Comparison of ENCODE assay signal across 38 cellular contexts in the genomic region with DNA sequence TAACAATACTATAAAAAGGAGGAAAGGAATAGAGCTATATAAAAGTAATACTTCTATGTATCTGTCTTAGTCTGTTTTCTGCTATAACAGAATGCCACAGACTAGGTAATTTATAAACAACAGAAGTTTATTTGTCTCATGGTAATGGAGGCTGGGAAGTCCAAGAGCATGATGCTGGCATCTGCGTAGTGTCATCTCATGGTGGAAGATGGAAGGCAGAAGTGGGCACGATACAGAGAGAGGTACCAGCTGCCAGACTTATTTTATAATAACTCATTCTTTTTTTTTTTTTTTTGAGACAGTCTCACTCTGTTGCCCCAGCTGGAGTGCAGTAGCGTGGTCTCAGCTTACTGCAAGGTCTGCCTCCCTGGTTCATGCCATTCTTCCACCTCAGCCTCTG. TPM values are rescaled to one million over a fixed set of nuclear protein-coding genes. Genes with fewer than 3 reads are reported as not detected.
DNase-seq lines count a peak whose midpoint lies in the region; ATAC-seq, FAIRE-seq and TF ChIP-seq lines count a peak whose summit lies in the region.
"Had no signal": no experiment of that assay in that cellular context is flagged by ENCODE, and none has a peak within 500 bp of the region (broad histone marks: within the 10 kb centered on the region; RNA-seq: fewer than 3 reads in every experiment).

No MANE protein-coding gene starts in this region.

- intact Hi-C loops in HepG2 (cut with micrococcal nuclease; ENCODE audit: unreplicated experiment): loop anchor here (10.0 kb wide), 1 partner anchor 263 kb away; no protein-coding TSS in a partner anchor
- intact Hi-C loops in right lobe of liver (cut with DNase I): no loop called here
- intact Hi-C loops in CD4-positive, alpha-beta T cell (cut with DNase I, micrococcal nuclease): no loop called here

- H3K36me3 Mint-ChIP-seq in CD4-positive, alpha-beta T cell (ENCODE audit: low read depth): peaks cover 62% of the 10 kb centered on the region
- peaks cover 55% of the 10 kb centered on the region for H3K36me3 Mint-ChIP-seq in nephron (ENCODE audit: low read depth)
- H3K36me3 Mint-ChIP-seq in neural crest cell (ENCODE audit: low read depth): peaks cover 33% of the 10 kb centered on the region

- no peak overlapping the region for H2AFZ ChIP-seq in HepG2 (ENCODE audit: low read length)

- H3K79me2 ChIP-seq in HepG2 (ENCODE audit: insufficient read depth, low read length): peaks cover 44% of the 10 kb centered on the region

- no peak for TF ChIP-seq RAD21 in HepG2 (CRISPR knock-in tag; IDR thresholded peaks at IDR 0.05)

- H3K9me3 ChIP-seq in HepG2 (ENCODE audit: low read length) (no peaks in the 10 kb centered on the region), right lobe of liver (no peaks in the 10 kb centered on the region)
- H3K9me3 ChIP-seq in CD4-positive, alpha-beta T cell (ENCODE audit: control insufficient read depth, low read length): peaks cover 4% of the 10 kb centered on the region
- H3K9me3 ChIP-seq: BE2C, Caco-2 had no signal

- H3K4me1 ChIP-seq in HepG2 (ENCODE audit: insufficient read depth, low read length) (peaks cover 26% of the 10 kb centered on the region), right lobe of liver (peaks cover 0 to 3% (median 0%) of the 10 kb centered on the region in 4 donors)
- H3K4me1 ChIP-seq: BE2C, Caco-2 had no signal

- no peak for DNase-seq in HepG2 (ENCODE audit: low spot score)
- DNase-seq in right lobe of liver: no peak
- no peak for DNase-seq in CD4-positive, alpha-beta T cell
- no peak for DNase-seq in neural crest cell (ENCODE audit: low read depth, low spot score)
- no peak for DNase-seq in AG20443 (ENCODE audit: low spot score)
- DNase-seq: 8988T; ACHN; AML-193; BE2C; C1 segment of cervical spinal cord; Caco-2; Calu3; CD4-positive, alpha-beta memory T cell; CD4-positive, CD25-positive, alpha-beta regulatory T cell; CD8-positive, alpha-beta memory T cell; CD8-positive, alpha-beta T cell; COR-L47; DMS 273 treated with DMSO at 0.1 percent for 48 hours; DMS153; DMS53; DMS79; DMS79 treated with DMSO at 0.1 percent for 48 hours; DND-41; EL had no signal

- BruUV-seq in HepG2 (replicated peaks; lab: Mats Ljungman, UMichigan): no TSS peak

- peaks cover 1 to 17% of the 10 kb centered on the region in 2 experiments; a peak in 4 of 5 replicates for H3K36me3 ChIP-seq in HepG2 (replicated peaks in 1 of 2; ENCODE audit: control insufficient read depth in 1 of 2, insufficient read depth in 2 of 2, low read length in 2 of 2)
- no peaks in the 10 kb centered on the region for H3K36me3 ChIP-seq in right lobe of liver

- WGBS in HepG2 (ENCODE audit: low lambda C conversion rate): 98% methylated on average over 3 of the region's 3 CpGs
- 100% methylated on average over 2 of the region's 3 CpGs for WGBS in right lobe of liver (ENCODE audit: insufficient coverage, low coverage, low lambda C conversion rate, missing lambda C conversion rate)

- TF ChIP-seq POLR2A in HepG2 (IDR thresholded peaks at IDR 0.05; ENCODE audit: insufficient read depth in 1 of 2, low read depth in 2 of 2, low read length in 2 of 2): no peak
- no peak for TF ChIP-seq POLR2A in right lobe of liver (IDR thresholded peaks at IDR 0.05)

- peaks cover 22% of the 10 kb centered on the region for H3K4me1 Mint-ChIP-seq in CD4-positive, alpha-beta T cell (ENCODE audit: low read depth)
- peaks cover 19% of the 10 kb centered on the region for H3K4me1 Mint-ChIP-seq in nephron
- peaks cover 15% of the 10 kb centered on the region for H3K4me1 Mint-ChIP-seq in neural crest cell

- H3K4me3 ChIP-seq in HepG2 (replicated peaks in 1 of 3; ENCODE audit: insufficient read depth in 1 of 3, low read depth in 2 of 3, low read length in 3 of 3): no peak overlapping the region
- no peak overlapping the region for H3K4me3 ChIP-seq in right lobe of liver
- H3K4me3 ChIP-seq: A549; BLaER1; BLaER1 treated with 17β-estradiol and CSF1 and Interleukin-3, amounts not matched to agents 10 nM and 100 nM had no signal

- H3K27me3 ChIP-seq in HepG2 (ENCODE audit: control insufficient read depth in 1 of 2, insufficient read depth in 2 of 2, low read length in 2 of 2): no peaks in the 10 kb centered on the region; a peak in 1 of 5 replicates
- H3K27me3 ChIP-seq in right lobe of liver: no peaks in the 10 kb centered on the region
- H3K27me3 ChIP-seq in CD4-positive, alpha-beta T cell (ENCODE audit: control insufficient read depth, insufficient read depth, low read length): no peaks in the 10 kb centered on the region
- H3K27me3 ChIP-seq: BE2C had no signal

- H3K27ac ChIP-seq in HepG2 (ENCODE audit: extremely low read length, insufficient read depth, low read length): no peak overlapping the region
- no peak overlapping the region for H3K27ac ChIP-seq in right lobe of liver
- H3K27ac ChIP-seq in CD4-positive, alpha-beta T cell (ENCODE audit: low read depth, low read length): no peak overlapping the region
- H3K27ac ChIP-seq: 22Rv1; A549; BLaER1; BLaER1 treated with 17β-estradiol and CSF1 and Interleukin-3, amounts not matched to agents 10 nM and 100 nM; C4-2B had no signal

- in situ Hi-C loops in HepG2 (cut with HindIII; ENCODE audit: extremely low pct_ligation_motif_present, low pct_unique_long_range_greater_than_20kb): no loop called here

- H3K4me3 Mint-ChIP-seq in CD4-positive, alpha-beta T cell: peak overlapping the region; percentile 56
- H3K4me3 Mint-ChIP-seq in nephron (peak overlapping the region; percentile 40 to 74 (median 60)), neural crest cell (peak overlapping the region; percentile 52)
- H3K4me3 Mint-ChIP-seq: B cell; CD14-positive monocyte; CD4-positive, alpha-beta memory T cell; CD8-positive, alpha-beta T cell had no signal

- H3K4me2 ChIP-seq in HepG2 (ENCODE audit: low read depth, low read length): no peak overlapping the region
- H3K4me2 ChIP-seq: A549; BLaER1; BLaER1 treated with 17β-estradiol and CSF1 and Interleukin-3, amounts not matched to agents 10 nM and 100 nM had no signal

- H3K27ac Mint-ChIP-seq in CD4-positive, alpha-beta T cell: no peak overlapping the region
- H3K27ac Mint-ChIP-seq in nephron: no peak overlapping the region
- no peak overlapping the region for H3K27ac Mint-ChIP-seq in neural crest cell (ENCODE audit: unreplicated experiment)
- H3K27ac Mint-ChIP-seq: B cell; CD14-positive monocyte; CD4-positive, alpha-beta memory T cell; CD4-positive, CD25-positive, alpha-beta regulatory T cell; CD8-positive, alpha-beta memory T cell; CD8-positive, alpha-beta T cell had no signal

- FAIRE-seq in HepG2 (lab: Jason Lieb, UNC): no peak
- FAIRE-seq: A204.1, A549, D721Med had no signal

- no peak overlapping the region for H3K9ac ChIP-seq in HepG2 (ENCODE audit: insufficient read depth, low read depth, low read length)
- H3K9ac ChIP-seq: BLaER1; BLaER1 treated with 17β-estradiol and CSF1 and Interleukin-3, amounts not matched to agents 10 nM and 100 nM had no signal

- ATAC-seq in HepG2 (no peak), right lobe of liver (no peak), HG03460 (IDR thresholded peaks at IDR 0.05; ENCODE audit: unreplicated experiment) (no peak), GM21515 (IDR thresholded peaks at IDR 0.05; ENCODE audit: unreplicated experiment) (no peak)
- ATAC-seq in CD4-positive, alpha-beta T cell (ENCODE audit: poor library complexity): no peak
- ATAC-seq: A549; CD8-positive, alpha-beta T cell had no signal

- no peaks in the 10 kb centered on the region for H4K20me1 ChIP-seq in HepG2 (ENCODE audit: insufficient read depth, low read length)
- H4K20me1 ChIP-seq: BLaER1; BLaER1 treated with 17β-estradiol and CSF1 and Interleukin-3, amounts not matched to agents 10 nM and 100 nM had no signal

- CTCF ChIA-PET in HepG2 (lab: Yijun Ruan, JAX; ENCODE audit: low intra/inter-chr PET ratio, low total read pairs): no interaction called here
- CTCF ChIA-PET in CD4-positive, alpha-beta T cell (lab: Charles Lee): no interaction called here

- TF ChIP-seq CTCF in HepG2 (CRISPR knock-in tag; IDR thresholded peaks at IDR 0.05): no peak
- TF ChIP-seq CTCF in right lobe of liver (IDR thresholded peaks at IDR 0.05): no peak
- no peak for TF ChIP-seq CTCF in CD4-positive, alpha-beta T cell (IDR thresholded peaks at IDR 0.05)
- TF ChIP-seq CTCF in nephron (IDR thresholded peaks at IDR 0.05; ENCODE audit: unreplicated experiment in 3 of 3): no peak
- TF ChIP-seq CTCF in neural crest cell (conservative IDR thresholded peaks at IDR 0.05): no peak

- TF ChIP-seq EP300 in HepG2 (IDR thresholded peaks at IDR 0.05; ENCODE audit: low read depth in 2 of 2, low read length in 2 of 2) (no peak), HepG2 (CRISPR knock-in tag; IDR thresholded peaks at IDR 0.05; ENCODE audit: borderline replicate concordance) (no peak)

- peaks cover 7% of the 10 kb centered on the region for H3K9me3 Mint-ChIP-seq in CD4-positive, alpha-beta T cell
- H3K9me3 Mint-ChIP-seq in nephron: peaks cover 30% of the 10 kb centered on the region
- peaks cover 18% of the 10 kb centered on the region for H3K9me3 Mint-ChIP-seq in neural crest cell

- POLR2A ChIA-PET in HepG2 (lab: Yijun Ruan, JAX): no interaction called here
- POLR2A ChIA-PET in CD4-positive, alpha-beta T cell (lab: Charles Lee): no interaction called here

- H3K27me3 Mint-ChIP-seq in CD4-positive, alpha-beta T cell: no peaks in the 10 kb centered on the region
- H3K27me3 Mint-ChIP-seq in nephron (ENCODE audit: low read depth) (no peaks in the 10 kb centered on the region), neural crest cell (ENCODE audit: low read depth) (no peaks in the 10 kb centered on the region)
- H3K27me3 Mint-ChIP-seq: B cell; CD4-positive, alpha-beta memory T cell; CD4-positive, CD25-positive, alpha-beta regulatory T cell; CD8-positive, alpha-beta memory T cell had no signal

RNA-seq across cellular contexts. Expression of a gene that starts 4.3 kb away (rescaled TPM):
- 24.2 and 33.3 TPM in 2 replicates for total RNA-seq in HepG2 (2016; rRNA removed; fragmentation: Illumina TruSeq; extraction: Trizol)
- 5.9 and 6.1 TPM in 2 replicates for total RNA-seq in HepG2 (2016; cell fraction: cytosol; rRNA removed; fragmentation: Illumina TruSeq; extraction: Trizol; ENCODE audit: low read depth)
- 21.5 and 35.3 TPM in 2 replicates for total RNA-seq in HepG2 (2016; cell fraction: insoluble cytoplasmic fraction; rRNA removed; fragmentation: Illumina TruSeq; extraction: Trizol)
- total RNA-seq in HepG2 (2016; cell fraction: membrane; rRNA removed; fragmentation: Illumina TruSeq; extraction: Trizol): 8.5 and 9.0 TPM in 2 replicates
- total RNA-seq in HepG2 (2016; cell fraction: nucleus; rRNA removed; fragmentation: Illumina TruSeq; extraction: Trizol): 22.5 and 29.3 TPM in 2 replicates
- 9.2 and 10.3 TPM in 2 replicates for polyA plus RNA-seq in HepG2 (2011; rRNA removed)
- polyA plus RNA-seq in HepG2 (2011; cell fraction: cytosol; rRNA removed): 5.0 and 6.8 TPM in 2 replicates
- polyA plus RNA-seq in HepG2 (2011; cell fraction: nucleus; rRNA removed): 5.3 and 7.3 TPM in 2 replicates
- polyA plus RNA-seq in HepG2 (2012): 8.2 and 11.0 TPM in 2 replicates
- polyA plus RNA-seq in HepG2 (2016; cell fraction: cytosol; fragmentation: Illumina TruSeq; extraction: Trizol; ENCODE audit: low read depth): 0.76 and 1.6 TPM in 2 replicates
- polyA plus RNA-seq in HepG2 (2016; cell fraction: insoluble cytoplasmic fraction; fragmentation: Illumina TruSeq; extraction: Trizol; ENCODE audit: low read depth): 28.0 and 28.1 TPM in 2 replicates
- 2.1 and 3.6 TPM in 2 replicates for polyA plus RNA-seq in HepG2 (2016; cell fraction: membrane; fragmentation: Illumina TruSeq; extraction: Trizol; ENCODE audit: low read depth)
- 26.5 and 31.9 TPM in 2 replicates for polyA plus RNA-seq in HepG2 (2016; cell fraction: nucleus; fragmentation: Illumina TruSeq; extraction: Trizol; ENCODE audit: insufficient read depth, low read depth)
- 15.2 and 21.4 TPM in 2 replicates for polyA minus RNA-seq in HepG2 (2011; rRNA and poly(A)+ RNA removed; ENCODE audit: low replicate concordance)
- 10.3 and 17.1 TPM in 2 replicates for polyA minus RNA-seq in HepG2 (2011; cell fraction: cytosol; rRNA and poly(A)+ RNA removed)
- 26.0 and 39.3 TPM in 2 replicates for polyA minus RNA-seq in HepG2 (2011; cell fraction: nucleus; rRNA and poly(A)+ RNA removed)
- total RNA-seq in right lobe of liver: 1 to 10 TPM; 4.4 to 6.4 (median 4.9) TPM
- total RNA-seq in CD4-positive, alpha-beta T cell: 10 to 100 TPM; 13.9 to 14.1 TPM
- 35.8 and 39.5 TPM in 2 replicates for total RNA-seq in neural crest cell

RNA-seq across cellular contexts. Expression of a gene that starts 4.3 kb away (rescaled TPM):
- 28.0 and 38.6 TPM in 2 replicates for total RNA-seq in HepG2 (2016; rRNA removed; fragmentation: Illumina TruSeq; extraction: Trizol)
- total RNA-seq in HepG2 (2016; cell fraction: cytosol; rRNA removed; fragmentation: Illumina TruSeq; extraction: Trizol; ENCODE audit: low read depth): 15.2 and 17.8 TPM in 2 replicates
- 26.8 and 38.7 TPM in 2 replicates for total RNA-seq in HepG2 (2016; cell fraction: insoluble cytoplasmic fraction; rRNA removed; fragmentation: Illumina TruSeq; extraction: Trizol)
- 21.3 and 23.0 TPM in 2 replicates for total RNA-seq in HepG2 (2016; cell fraction: membrane; rRNA removed; fragmentation: Illumina TruSeq; extraction: Trizol)
- total RNA-seq in HepG2 (2016; cell fraction: nucleus; rRNA removed; fragmentation: Illumina TruSeq; extraction: Trizol): 10.8 and 13.4 TPM in 2 replicates
- polyA plus RNA-seq in HepG2 (2011; rRNA removed): 4.6 and 7.0 TPM in 2 replicates
- polyA plus RNA-seq in HepG2 (2011; cell fraction: cytosol; rRNA removed): 3.8 and 5.3 TPM in 2 replicates
- 0.76 and 1.3 TPM in 2 replicates for polyA plus RNA-seq in HepG2 (2011; cell fraction: nucleus; rRNA removed)
- polyA plus RNA-seq in HepG2 (2012): 8.9 and 12.7 TPM in 2 replicates
- 16.5 and 17.4 TPM in 2 replicates for polyA plus RNA-seq in HepG2 (2016; cell fraction: cytosol; fragmentation: Illumina TruSeq; extraction: Trizol; ENCODE audit: low read depth)
- polyA plus RNA-seq in HepG2 (2016; cell fraction: insoluble cytoplasmic fraction; fragmentation: Illumina TruSeq; extraction: Trizol; ENCODE audit: low read depth): 36.3 and 42.2 TPM in 2 replicates
- 21.4 and 21.5 TPM in 2 replicates for polyA plus RNA-seq in HepG2 (2016; cell fraction: membrane; fragmentation: Illumina TruSeq; extraction: Trizol; ENCODE audit: low read depth)
- polyA plus RNA-seq in HepG2 (2016; cell fraction: nucleus; fragmentation: Illumina TruSeq; extraction: Trizol; ENCODE audit: insufficient read depth, low read depth): 19.3 and 21.2 TPM in 2 replicates
- 0.58 and 1.8 TPM in 2 replicates for polyA minus RNA-seq in HepG2 (2011; rRNA and poly(A)+ RNA removed; ENCODE audit: low replicate concordance)
- polyA minus RNA-seq in HepG2 (2011; cell fraction: cytosol; rRNA and poly(A)+ RNA removed): 2.3 and 2.4 TPM in 2 replicates
- 1.8 and 3.2 TPM in 2 replicates for polyA minus RNA-seq in HepG2 (2011; cell fraction: nucleus; rRNA and poly(A)+ RNA removed)
- 1 to 10 TPM; 4.1 to 8.1 (median 5.0) TPM for total RNA-seq in right lobe of liver
- total RNA-seq in CD4-positive, alpha-beta T cell: 1 to 10 TPM; 2.1 to 2.6 TPM
- 18.4 and 18.8 TPM in 2 replicates for total RNA-seq in neural crest cell

RNA-seq across cellular contexts. Expression of a gene that starts 18.2 kb away (rescaled TPM):
- not detected in 2 replicates for total RNA-seq in HepG2 (2016; rRNA removed; fragmentation: Illumina TruSeq; extraction: Trizol)
- total RNA-seq in HepG2 (2016; cell fraction: cytosol; rRNA removed; fragmentation: Illumina TruSeq; extraction: Trizol; ENCODE audit: low read depth): not detected in 2 replicates
- total RNA-seq in HepG2 (2016; cell fraction: insoluble cytoplasmic fraction; rRNA removed; fragmentation: Illumina TruSeq; extraction: Trizol): 0.04 TPM in 1 of 2 replicates, not detected in the other
- not detected in 2 replicates for total RNA-seq in HepG2 (2016; cell fraction: membrane; rRNA removed; fragmentation: Illumina TruSeq; extraction: Trizol)
- total RNA-seq in HepG2 (2016; cell fraction: nucleus; rRNA removed; fragmentation: Illumina TruSeq; extraction: Trizol): 0.37 TPM in 1 of 2 replicates, not detected in the other
- 0.03 and 0.04 TPM in 2 replicates for polyA plus RNA-seq in HepG2 (2011; rRNA removed)
- polyA plus RNA-seq in HepG2 (2011; cell fraction: cytosol; rRNA removed): 0.01 and 0.03 TPM in 2 replicates
- 0.10 and 0.21 TPM in 2 replicates for polyA plus RNA-seq in HepG2 (2011; cell fraction: nucleus; rRNA removed)
- 0.04 and 0.19 TPM in 2 replicates for polyA plus RNA-seq in HepG2 (2012)
- polyA plus RNA-seq in HepG2 (2016; cell fraction: cytosol; fragmentation: Illumina TruSeq; extraction: Trizol; ENCODE audit: low read depth): not detected in 2 replicates
- not detected in 2 replicates for polyA plus RNA-seq in HepG2 (2016; cell fraction: insoluble cytoplasmic fraction; fragmentation: Illumina TruSeq; extraction: Trizol; ENCODE audit: low read depth)
- not detected in 2 replicates for polyA plus RNA-seq in HepG2 (2016; cell fraction: membrane; fragmentation: Illumina TruSeq; extraction: Trizol; ENCODE audit: low read depth)
- polyA plus RNA-seq in HepG2 (2016; cell fraction: nucleus; fragmentation: Illumina TruSeq; extraction: Trizol; ENCODE audit: insufficient read depth, low read depth): 0.27 and 0.41 TPM in 2 replicates
- 0.04 TPM in 1 of 2 replicates, not detected in the other for polyA minus RNA-seq in HepG2 (2011; rRNA and poly(A)+ RNA removed; ENCODE audit: low replicate concordance)
- not detected in 2 replicates for polyA minus RNA-seq in HepG2 (2011; cell fraction: cytosol; rRNA and poly(A)+ RNA removed)
- 0.39 and 1.5 TPM in 2 replicates for polyA minus RNA-seq in HepG2 (2011; cell fraction: nucleus; rRNA and poly(A)+ RNA removed)
- under 1 TPM in 4 of 6 experiments, not detected in 2; 0.11 to 0.56 (median 0.29) TPM for total RNA-seq in right lobe of liver
- total RNA-seq in CD4-positive, alpha-beta T cell: not detected
- total RNA-seq in neural crest cell: 0.59 and 1.1 TPM in 2 replicates
- total RNA-seq: Caco-2; CD4-positive, CD25-positive, alpha-beta regulatory T cell; CD8-positive, alpha-beta T cell; Daoy; G401 had no signal
- polyA plus RNA-seq: CD14-positive monocyte; CD8-positive, alpha-beta memory T cell had no signal
